Comparison of ENCODE assay signal across 14 cellular contexts in genomic region chr19:51065221-51065960, GRCh38. TPM values are rescaled to one million over a fixed set of nuclear protein-coding genes. Genes with fewer than 3 reads are reported as not detected.
DNase-seq lines count a peak whose midpoint lies in the region; ATAC-seq and TF ChIP-seq lines count a peak whose summit lies in the region.
"Had no signal": no experiment of that assay in that cellular context is flagged by ENCODE, and none has a peak within 500 bp of the region (broad histone marks: within the 10 kb centered on the region; RNA-seq: fewer than 3 reads in every experiment).

No MANE protein-coding gene starts in this region.

- no peak overlapping the region for H3K9ac ChIP-seq in mammary epithelial cell (ENCODE audit: insufficient read depth, low read length)
- H3K9ac ChIP-seq in PC-3 (ENCODE audit: low read length) = no peak overlapping the region

- H2AFZ ChIP-seq in mammary epithelial cell (ENCODE audit: low read depth, low read length) (peak overlapping the region; percentile 84), PC-3 (ENCODE audit: low read length) (no peak overlapping the region)

- H3K4me3 Mint-ChIP-seq in stimulated activated naive B cell treated with anti-CD40 and anti-IgM and Interleukin-4, amounts not matched to agents 10 μg/mL and 1 μg/mL and 100 μg/mL, for 72 hours = peak overlapping the region; percentile 4 to 33

- no peak for ATAC-seq in stimulated activated naive B cell treated with anti-CD40 and anti-IgM and Interleukin-4, amounts not matched to agents 10 μg/mL and 1 μg/mL and 100 μg/mL, for 72 hours (replicated peaks)
- ATAC-seq in GM18517 (IDR thresholded peaks at IDR 0.05; ENCODE audit: unreplicated experiment) = no peak
- ATAC-seq in PC-3 = no peak

- in situ Hi-C loops in mammary epithelial cell (cut with MboI; ENCODE audit: low sequenced_read_pairs in 2 of 2) = no loop called here

- peaks cover 45 to 53% of the 10 kb centered on the region in 2 donors for H3K27me3 Mint-ChIP-seq in stimulated activated naive B cell treated with anti-CD40 and anti-IgM and Interleukin-4, amounts not matched to agents 10 μg/mL and 1 μg/mL and 100 μg/mL, for 72 hours

- no peaks in the 10 kb centered on the region for H3K9me2 ChIP-seq in PC-3 (replicated peaks; ENCODE audit: low read length)

- TF ChIP-seq CTCF in HEK293 (tag by site-specific recombination; IDR thresholded peaks at IDR 0.05) (no peak), mammary epithelial cell (conservative IDR thresholded peaks at IDR 0.05 in 1 of 2, IDR thresholded peaks at IDR 0.05 in 1 of 2; ENCODE audit: extremely low read depth in 1 of 2, insufficient read depth in 1 of 2, low read depth in 1 of 2, low read length in 2 of 2) (no peak), PC-3 (conservative IDR thresholded peaks at IDR 0.05; ENCODE audit: low read depth, low read length) (no peak)

- no peaks in the 10 kb centered on the region for H3F3A ChIP-seq in PC-3 (ENCODE audit: low read length, unreplicated experiment)

- H3K4me2 ChIP-seq in mammary epithelial cell (ENCODE audit: insufficient read depth, low read depth, low read length) = peak overlapping the region; percentile 79
- H3K4me2 ChIP-seq in PC-3 (ENCODE audit: low read length) = no peak overlapping the region

- H3K4me1 Mint-ChIP-seq in stimulated activated naive B cell treated with anti-CD40 and anti-IgM and Interleukin-4, amounts not matched to agents 10 μg/mL and 1 μg/mL and 100 μg/mL, for 72 hours = peaks cover 0 to 2% of the 10 kb centered on the region in 2 donors

- H4K20me1 ChIP-seq in mammary epithelial cell (ENCODE audit: insufficient read depth, low read length) (no peaks in the 10 kb centered on the region), PC-3 (ENCODE audit: low read length) (no peaks in the 10 kb centered on the region)

- H3K9me3 ChIP-seq in HEK293 (ENCODE audit: control insufficient read depth, insufficient read depth, low read depth, low read length) (no peaks in the 10 kb centered on the region), mammary epithelial cell (replicated peaks; ENCODE audit: insufficient read depth, low read length) (no peaks in the 10 kb centered on the region), PC-3 (ENCODE audit: low read length) (no peaks in the 10 kb centered on the region)
- H3K9me3 ChIP-seq: Peyer's patch had no signal

- 69% methylated on average over 5 of the region's 25 CpGs for WGBS in mammary epithelial cell (ENCODE audit: low coverage, missing lambda C conversion rate)

- BruUV-seq in mammary epithelial cell (replicated peaks; lab: Mats Ljungman, UMichigan) (no TSS peak), PC-3 (replicated peaks; lab: Mats Ljungman, UMichigan) (no TSS peak)

- H3K36me3 ChIP-seq in HEK293 (ENCODE audit: control insufficient read depth in 2 of 2, insufficient read depth in 1 of 2, low read length in 2 of 2) = no peaks in the 10 kb centered on the region
- no peaks in the 10 kb centered on the region for H3K36me3 ChIP-seq in mammary epithelial cell (ENCODE audit: insufficient read depth, low read length)
- H3K36me3 ChIP-seq in PC-3 (ENCODE audit: low read depth, low read length) = no peaks in the 10 kb centered on the region
- H3K36me3 ChIP-seq: Peyer's patch had no signal

- H3K79me2 ChIP-seq in mammary epithelial cell (ENCODE audit: insufficient read depth, low read length) = no peaks in the 10 kb centered on the region
- H3K79me2 ChIP-seq in PC-3 (ENCODE audit: low read length) = no peaks in the 10 kb centered on the region

- no peak for DNase-seq in mammary epithelial cell
- peak; percentile 42 for DNase-seq in left kidney (ENCODE audit: low read depth, low spot score)
- no peak for DNase-seq in stimulated activated naive B cell treated with anti-CD40 and anti-IgM and Interleukin-4, amounts not matched to agents 10 μg/mL and 1 μg/mL and 100 μg/mL, for 72 hours
- DNase-seq in PC-3 = no peak
- no peak for DNase-seq in dedifferentiated amniotic fluid mesenchymal stem cell (ENCODE audit: extremely low spot score)
- DNase-seq: activated T-cell treated with anti-CD3 and anti-CD28 coated beads, Interleukin-2, amount 50 U/mL, for 48 hours; NCI-H2171 treated with DMSO at 0.1 percent for 48 hours; Peyer's patch had no signal

- POLR2A ChIA-PET in HEK293 (lab: Yijun Ruan, JAX) (interaction anchor here (1.0 kb wide), 1 partner anchor 267 kb away, joined by 3 read pairs; no protein-coding TSS in a partner anchor), PC-3 (lab: Charles Lee; ENCODE audit: unreplicated experiment) (no interaction called here)

- CTCF ChIA-PET in HEK293 (lab: Yijun Ruan, JAX) (interaction anchor here (0.9 to 1.3 kb wide), 3 partner anchors 15 to 44 kb away, joined by 6 to 8 read pairs (median 6); no protein-coding TSS in a partner anchor), mammary epithelial cell (lab: Charles Lee; ENCODE audit: low non-redundant PET) (no interaction called here), PC-3 (lab: Charles Lee) (no interaction called here)

- dilution Hi-C loops in mammary epithelial cell (cut with HindIII; ENCODE audit: low sequenced_read_pairs) = loop anchor here (10.0 kb wide), 1 partner anchor 201 kb away; no protein-coding TSS in a partner anchor

- H3K36me3 Mint-ChIP-seq in stimulated activated naive B cell treated with anti-CD40 and anti-IgM and Interleukin-4, amounts not matched to agents 10 μg/mL and 1 μg/mL and 100 μg/mL, for 72 hours = peaks cover 0 to 4% of the 10 kb centered on the region in 2 donors

- no peaks in the 10 kb centered on the region for H3K4me1 ChIP-seq in HEK293 (ENCODE audit: control insufficient read depth, insufficient read depth, low read length)
- H3K4me1 ChIP-seq in mammary epithelial cell (ENCODE audit: insufficient read depth, low read length) = peaks cover 10% of the 10 kb centered on the region
- H3K4me1 ChIP-seq in PC-3 (ENCODE audit: insufficient read depth, low read length) = peaks cover 9% of the 10 kb centered on the region

- H3K4me3 ChIP-seq in HEK293 (ENCODE audit: low read depth, low read length) (peak overlapping the region; percentile 27; the same call in 1 of the 2 replicates), mammary epithelial cell (replicated peaks in 1 of 3; ENCODE audit: insufficient read depth in 1 of 3, low read depth in 2 of 3, low read length in 3 of 3) (peak overlapping the region in 2 of 3 experiments; percentile 27 to 31), PC-3 (ENCODE audit: low read length) (no peak overlapping the region)

- peaks cover 9 to 10% of the 10 kb centered on the region in 2 donors for H3K9me3 Mint-ChIP-seq in stimulated activated naive B cell treated with anti-CD40 and anti-IgM and Interleukin-4, amounts not matched to agents 10 μg/mL and 1 μg/mL and 100 μg/mL, for 72 hours

- no peak overlapping the region for H3K27ac ChIP-seq in HEK293 (ENCODE audit: extremely low read depth, low read depth, low read length)
- no peak overlapping the region for H3K27ac ChIP-seq in mammary epithelial cell (ENCODE audit: insufficient read depth, low read depth, low read length)
- no peak overlapping the region for H3K27ac ChIP-seq in PC-3 (ENCODE audit: low read length)
- H3K27ac ChIP-seq: Peyer's patch had no signal

- intact Hi-C loops in mammary epithelial cell (cut with micrococcal nuclease) = no loop called here
- intact Hi-C loops in PC-3 (cut with micrococcal nuclease) = no loop called here

- H3K27me3 ChIP-seq in mammary epithelial cell (ENCODE audit: insufficient read depth, low read length) = no peaks in the 10 kb centered on the region
- H3K27me3 ChIP-seq in PC-3 (ENCODE audit: low read length) = 0 out of 2 replicates have a peak, but pooled peaks cover 3% of the 10 kb centered on the region
- H3K27me3 ChIP-seq: Peyer's patch had no signal

- H3K27ac Mint-ChIP-seq in stimulated activated naive B cell treated with anti-CD40 and anti-IgM and Interleukin-4, amounts not matched to agents 10 μg/mL and 1 μg/mL and 100 μg/mL, for 72 hours = no peak overlapping the region

TF ChIP-seq in HEK293, 187 proteins besides CTCF, POLR2A, EP300 and RAD21:
- TF ChIP-seq ZNF560 (tag by site-specific recombination; IDR thresholded peaks at IDR 0.05; ENCODE audit: borderline replicate concordance) (no peak), EGR2 (tag by site-specific recombination; IDR thresholded peaks at IDR 0.05; ENCODE audit: low read depth) (peak; percentile 11; the same call in 1 of the 2 replicates)
TF ChIP-seq in HEK293: peak in this region for 1.

RNA-seq across cellular contexts. Expression of gene KLK13, which starts 0.5 kb away (rescaled TPM):
- total RNA-seq in mammary epithelial cell = under 1 TPM; 0.28 to 0.83 TPM
- polyA plus RNA-seq in mammary epithelial cell = 0.62 TPM
- not detected for polyA minus RNA-seq in mammary epithelial cell
- total RNA-seq in PC-3 (2014; rRNA removed) = not detected in 2 replicates
- total RNA-seq: chondrocyte, Daoy, LHCN-M2, neural crest cell had no signal

RNA-seq across cellular contexts. Expression of gene KLK14, which starts 17.3 kb away (rescaled TPM):
- under 1 TPM; 0.50 to 0.80 TPM for total RNA-seq in mammary epithelial cell
- 0.65 TPM for polyA plus RNA-seq in mammary epithelial cell
- polyA minus RNA-seq in mammary epithelial cell = not detected
- not detected in 2 replicates for total RNA-seq in PC-3 (2014; rRNA removed)
- total RNA-seq: chondrocyte, Daoy, LHCN-M2 had no signal

RNA-seq across cellular contexts. Expression of gene KLK12, which starts 30.6 kb away (rescaled TPM):
- total RNA-seq in mammary epithelial cell = not detected
- polyA plus RNA-seq in mammary epithelial cell = not detected
- not detected for polyA minus RNA-seq in mammary epithelial cell
- not detected in 2 replicates for total RNA-seq in PC-3 (2014; rRNA removed)
- total RNA-seq: chondrocyte, Daoy, LHCN-M2, neural crest cell had no signal

RNA-seq across cellular contexts. Expression of gene KLK11, which starts 39.0 kb away (rescaled TPM):
- total RNA-seq in mammary epithelial cell (1 to 10 TPM; 2.3 to 2.5 TPM), PC-3 (2014; rRNA removed) (0.23 TPM in 1 of 2 replicates, not detected in the other)
- 1.5 TPM for polyA plus RNA-seq in mammary epithelial cell
- not detected for polyA minus RNA-seq in mammary epithelial cell
- total RNA-seq: chondrocyte, Daoy, LHCN-M2, neural crest cell had no signal

RNA-seq across cellular contexts. Expression of gene CTU1, which starts 42.8 kb away (rescaled TPM):
- 10 to 100 TPM in 1 of 2 donors, 1 to 10 TPM in 1; 5.5 to 10.2 TPM for total RNA-seq in mammary epithelial cell
- polyA plus RNA-seq in mammary epithelial cell = 4.3 TPM
- polyA minus RNA-seq in mammary epithelial cell = 2.4 TPM
- 29.0 and 40.8 TPM in 2 replicates for total RNA-seq in PC-3 (2014; rRNA removed)
